ENCODE assay signal across 1 cellular context in genomic region chr17:76905836-76906235, GRCh38.
TF ChIP-seq lines count a peak whose summit lies in the region.

No MANE protein-coding gene starts in this region.

TF ChIP-seq in WTC11, 78 proteins besides CTCF, POLR2A, EP300 and RAD21 (continued from another document):
- TF ChIP-seq ZNF425 (CRISPR knock-in tag; conservative IDR thresholded peaks at IDR 0.05) (no peak), CDX4 (CRISPR knock-in tag; IDR thresholded peaks at IDR 0.05; ENCODE audit: borderline replicate concordance) (no peak)
TF ChIP-seq in WTC11: peak in this region for 0.
